15 cellular contexts compared by ENCODE assay signal in genomic region chr1:201253906-201254624, GRCh38. TPM values are rescaled to one million over a fixed set of nuclear protein-coding genes. Genes with fewer than 3 reads are reported as not detected.
DNase-seq lines count a peak whose midpoint lies in the region; FAIRE-seq and TF ChIP-seq lines count a peak whose summit lies in the region.
"Had no signal": no experiment of that assay in that cellular context is flagged by ENCODE, and none has a peak within 500 bp of the region (broad histone marks: within the 10 kb centered on the region; RNA-seq: fewer than 3 reads in every experiment).

No MANE protein-coding gene starts in this region.

- H2BK5ac ChIP-seq in neuronal stem cell (ENCODE audit: low read length) = peak overlapping the region; percentile 82

- no peaks in the 10 kb centered on the region for H3K9me3 ChIP-seq in HEK293 (ENCODE audit: control insufficient read depth, insufficient read depth, low read depth, low read length)
- no peaks in the 10 kb centered on the region for H3K9me3 ChIP-seq in neuronal stem cell (replicated peaks in 1 of 2; ENCODE audit: control insufficient read depth in 2 of 2, insufficient read depth in 1 of 2, low read depth in 1 of 2, low read length in 2 of 2)
- H3K9me3 ChIP-seq: BE2C, thoracic aorta had no signal

- no CpG with 5 or more reads among the region's 9 CpGs for WGBS in neuronal stem cell (ENCODE audit: extremely low coverage in 2 of 2, insufficient read length in 2 of 2, insufficient replicate concordance in 1 of 2), 2 donors

- peak; percentile 77 for DNase-seq in ELF-1 (ENCODE audit: low read depth, low spot score)
- DNase-seq in bronchial epithelial cell (ENCODE audit: low read depth) = no peak
- no peak for DNase-seq in neuronal stem cell (ENCODE audit: low spot score)
- DNase-seq in medulla oblongata (ENCODE audit: extremely low spot score) = no peak
- no peak for DNase-seq in dedifferentiated amniotic fluid mesenchymal stem cell (ENCODE audit: extremely low spot score)
- DNase-seq in HTR-8/SVneo (ENCODE audit: insufficient read length, low spot score) = no peak
- DNase-seq: cortex of kidney, GF-D8 had no signal

- no peak overlapping the region for H3K4me2 ChIP-seq in neuronal stem cell (ENCODE audit: insufficient read depth, low read length, poor library complexity, severe bottlenecking)

- FAIRE-seq in bronchial epithelial cell (lab: Jason Lieb, UNC) = peak; percentile 58
- FAIRE-seq in HTR-8/SVneo (lab: Jason Lieb, UNC) = no peak
- FAIRE-seq: D721Med, frontal cortex, RCC 7860 had no signal

- H2BK15ac ChIP-seq in neuronal stem cell (ENCODE audit: low read length) = peak overlapping the region; percentile 73

- H2BK120ac ChIP-seq in neuronal stem cell (ENCODE audit: low read depth, low read length) = no peak overlapping the region

- H2AFZ ChIP-seq in neuronal stem cell (ENCODE audit: low read length) = no peak overlapping the region

- no peak overlapping the region for H3K9ac ChIP-seq in neuronal stem cell (ENCODE audit: low read depth, low read length, poor library complexity)

- no peak overlapping the region for H4K91ac ChIP-seq in neuronal stem cell (ENCODE audit: low read depth, low read length, poor library complexity)

- peak overlapping the region; percentile 99 for H2AK5ac ChIP-seq in neuronal stem cell (ENCODE audit: low read depth, low read length)

- H3K14ac ChIP-seq in neuronal stem cell (ENCODE audit: low read length) = no peak overlapping the region

- no peak overlapping the region for H3K4ac ChIP-seq in neuronal stem cell (ENCODE audit: low read length)

- H3K23ac ChIP-seq in neuronal stem cell (ENCODE audit: low read depth, low read length, poor library complexity) = no peak overlapping the region

- H2BK12ac ChIP-seq in neuronal stem cell (ENCODE audit: low read length) = peak overlapping the region; percentile 46

- POLR2A ChIA-PET in HEK293 (lab: Yijun Ruan, JAX) = no interaction called here

- H4K8ac ChIP-seq in neuronal stem cell (ENCODE audit: low read depth, low read length) = no peak overlapping the region

- TF ChIP-seq CTCF in HEK293 (tag by site-specific recombination; IDR thresholded peaks at IDR 0.05) (no peak), bronchial epithelial cell (IDR thresholded peaks at IDR 0.05; ENCODE audit: insufficient read depth, low read length, severe bottlenecking) (no peak)

- H3K18ac ChIP-seq in neuronal stem cell (ENCODE audit: low read length) = no peak overlapping the region

- no peaks in the 10 kb centered on the region for H3K27me3 ChIP-seq in bronchial epithelial cell (ENCODE audit: control insufficient read depth, insufficient read depth, low read length)
- peaks cover 0 to 23% (median 0%) of the 10 kb centered on the region in 3 experiments for H3K27me3 ChIP-seq in neuronal stem cell (ENCODE audit: control insufficient read depth in 3 of 3, insufficient read depth in 3 of 3, low read depth in 1 of 3, low read length in 3 of 3)
- H3K27me3 ChIP-seq: BE2C had no signal

- no peaks in the 10 kb centered on the region for H3K36me3 ChIP-seq in HEK293 (ENCODE audit: control insufficient read depth in 2 of 2, insufficient read depth in 1 of 2, low read length in 2 of 2)
- no peaks in the 10 kb centered on the region for H3K36me3 ChIP-seq in bronchial epithelial cell (ENCODE audit: control insufficient read depth, insufficient read depth, low read length)
- H3K36me3 ChIP-seq in neuronal stem cell (replicated peaks in 1 of 2; ENCODE audit: control insufficient read depth in 2 of 2, insufficient read depth in 2 of 2, low read length in 2 of 2) = no peaks in the 10 kb centered on the region
- H3K36me3 ChIP-seq: BE2C, thoracic aorta had no signal

- H3K4me1 ChIP-seq in HEK293 (ENCODE audit: control insufficient read depth, insufficient read depth, low read length) = no peaks in the 10 kb centered on the region
- no peaks in the 10 kb centered on the region for H3K4me1 ChIP-seq in neuronal stem cell (ENCODE audit: control insufficient read depth in 2 of 2, insufficient read depth in 1 of 2, low read depth in 1 of 2, low read length in 2 of 2)
- H3K4me1 ChIP-seq: BE2C had no signal

- H3K4me3 ChIP-seq in HEK293 (ENCODE audit: low read depth, low read length) (no peak overlapping the region), bronchial epithelial cell (ENCODE audit: low read depth, low read length) (no peak overlapping the region), neuronal stem cell (ENCODE audit: low read length in 2 of 2) (no peak overlapping the region)
- H3K4me3 ChIP-seq: thoracic aorta had no signal

- H3K27ac ChIP-seq in HEK293 (ENCODE audit: extremely low read depth, low read depth, low read length) = no peak overlapping the region
- no peak overlapping the region for H3K27ac ChIP-seq in neuronal stem cell (replicated peaks; ENCODE audit: low read length)
- H3K27ac ChIP-seq: thoracic aorta had no signal

- no peaks in the 10 kb centered on the region for H3K79me1 ChIP-seq in neuronal stem cell (ENCODE audit: low read depth, low read length)

- CTCF ChIA-PET in HEK293 (lab: Yijun Ruan, JAX) = interaction anchor here (0.5 to 6.5 kb wide), 42 partner anchors 8 to 282 kb away, joined by 3 to 145 read pairs (median 4); no protein-coding TSS in a partner anchor

TF ChIP-seq in HEK293, 187 proteins besides CTCF, POLR2A, EP300 and RAD21:
- TF ChIP-seq SP3 (tag by site-specific recombination; IDR thresholded peaks at IDR 0.05) = no peak
- TF ChIP-seq, protein P1, sequence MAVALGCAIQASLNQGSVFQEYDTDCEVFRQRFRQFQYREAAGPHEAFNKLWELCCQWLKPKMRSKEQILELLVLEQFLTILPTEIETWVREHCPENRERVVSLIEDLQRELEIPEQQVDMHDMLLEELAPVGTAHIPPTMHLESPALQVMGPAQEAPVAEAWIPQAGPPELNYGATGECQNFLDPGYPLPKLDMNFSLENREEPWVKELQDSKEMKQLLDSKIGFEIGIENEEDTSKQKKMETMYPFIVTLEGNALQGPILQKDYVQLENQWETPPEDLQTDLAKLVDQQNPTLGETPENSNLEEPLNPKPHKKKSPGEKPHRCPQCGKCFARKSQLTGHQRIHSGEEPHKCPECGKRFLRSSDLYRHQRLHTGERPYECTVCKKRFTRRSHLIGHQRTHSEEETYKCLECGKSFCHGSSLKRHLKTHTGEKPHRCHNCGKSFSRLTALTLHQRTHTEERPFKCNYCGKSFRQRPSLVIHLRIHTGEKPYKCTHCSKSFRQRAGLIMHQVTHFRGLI (tag by site-specific recombination; IDR thresholded peaks at IDR 0.05) = peak; percentile 84; the same call in 1 of the 2 replicates

RNA-seq across cellular contexts. Expression of gene PKP1, which starts 29.2 kb away (rescaled TPM):
- total RNA-seq in bronchial epithelial cell = 117 and 337 TPM in 2 replicates
- polyA plus RNA-seq in neuronal stem cell (2013, experiment 1 of 2) = 0.04 TPM
- 0.03 TPM for polyA plus RNA-seq in neuronal stem cell (2013, experiment 2 of 2)
- total RNA-seq: endothelial cell of umbilical vein had no signal
